8 cellular contexts compared by ENCODE assay signal in the genomic region with DNA sequence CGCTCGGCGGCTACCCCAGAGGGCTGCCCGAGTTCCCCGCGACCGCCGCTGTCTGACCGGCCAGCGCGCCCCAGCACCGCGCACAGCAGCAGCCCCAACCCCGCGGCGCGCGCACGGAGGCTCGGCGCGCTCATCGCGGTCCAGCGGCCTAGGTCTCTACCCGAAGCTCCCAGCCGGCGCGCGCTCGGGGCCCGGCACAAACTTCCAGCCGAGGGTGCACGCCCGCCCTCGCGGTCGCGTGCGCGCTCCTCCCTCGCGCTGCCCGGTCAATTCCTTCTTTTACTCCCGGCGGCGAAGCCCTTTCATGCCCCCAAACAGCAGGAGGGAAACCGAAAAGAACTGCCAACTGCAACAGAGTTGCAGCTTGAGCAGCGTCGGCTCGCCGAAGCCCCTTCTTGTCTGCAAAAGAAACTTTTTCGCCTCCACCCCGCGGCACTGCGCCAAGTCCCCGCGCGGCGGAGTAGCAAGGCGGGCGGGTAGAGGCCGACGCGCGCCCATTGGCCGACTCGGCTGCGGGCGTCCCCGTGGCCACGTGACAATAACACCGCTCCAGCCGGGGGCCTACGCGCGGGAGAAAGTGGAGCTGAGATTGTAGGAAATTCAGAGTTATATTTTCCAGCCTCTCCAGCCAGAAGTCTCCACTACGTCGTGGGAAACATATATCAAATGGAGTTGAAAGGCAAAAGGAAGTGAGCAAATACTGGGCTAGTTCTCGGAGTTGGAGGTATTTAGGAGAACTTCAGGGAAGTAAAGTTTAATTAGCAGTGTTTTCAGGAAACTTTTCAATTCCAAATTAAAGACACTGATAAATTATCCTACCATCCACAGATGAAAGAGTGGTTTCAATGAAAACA. TPM values are rescaled to one million over a fixed set of nuclear protein-coding genes. Genes with fewer than 3 reads are reported as not detected.
DNase-seq lines count a peak whose midpoint lies in the region; ATAC-seq and TF ChIP-seq lines count a peak whose summit lies in the region.

A gene with protein sequence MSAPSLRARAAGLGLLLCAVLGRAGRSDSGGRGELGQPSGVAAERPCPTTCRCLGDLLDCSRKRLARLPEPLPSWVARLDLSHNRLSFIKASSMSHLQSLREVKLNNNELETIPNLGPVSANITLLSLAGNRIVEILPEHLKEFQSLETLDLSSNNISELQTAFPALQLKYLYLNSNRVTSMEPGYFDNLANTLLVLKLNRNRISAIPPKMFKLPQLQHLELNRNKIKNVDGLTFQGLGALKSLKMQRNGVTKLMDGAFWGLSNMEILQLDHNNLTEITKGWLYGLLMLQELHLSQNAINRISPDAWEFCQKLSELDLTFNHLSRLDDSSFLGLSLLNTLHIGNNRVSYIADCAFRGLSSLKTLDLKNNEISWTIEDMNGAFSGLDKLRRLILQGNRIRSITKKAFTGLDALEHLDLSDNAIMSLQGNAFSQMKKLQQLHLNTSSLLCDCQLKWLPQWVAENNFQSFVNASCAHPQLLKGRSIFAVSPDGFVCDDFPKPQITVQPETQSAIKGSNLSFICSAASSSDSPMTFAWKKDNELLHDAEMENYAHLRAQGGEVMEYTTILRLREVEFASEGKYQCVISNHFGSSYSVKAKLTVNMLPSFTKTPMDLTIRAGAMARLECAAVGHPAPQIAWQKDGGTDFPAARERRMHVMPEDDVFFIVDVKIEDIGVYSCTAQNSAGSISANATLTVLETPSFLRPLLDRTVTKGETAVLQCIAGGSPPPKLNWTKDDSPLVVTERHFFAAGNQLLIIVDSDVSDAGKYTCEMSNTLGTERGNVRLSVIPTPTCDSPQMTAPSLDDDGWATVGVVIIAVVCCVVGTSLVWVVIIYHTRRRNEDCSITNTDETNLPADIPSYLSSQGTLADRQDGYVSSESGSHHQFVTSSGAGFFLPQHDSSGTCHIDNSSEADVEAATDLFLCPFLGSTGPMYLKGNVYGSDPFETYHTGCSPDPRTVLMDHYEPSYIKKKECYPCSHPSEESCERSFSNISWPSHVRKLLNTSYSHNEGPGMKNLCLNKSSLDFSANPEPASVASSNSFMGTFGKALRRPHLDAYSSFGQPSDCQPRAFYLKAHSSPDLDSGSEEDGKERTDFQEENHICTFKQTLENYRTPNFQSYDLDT (minus strand): TSS at position 403 of the 854 bp plus-strand sequence. CDS start 269 bp downstream, at position 134.

- H3K27me3 ChIP-seq in BE2C (peaks cover 17% of the 10 kb centered on the region), cardiac muscle cell (no peaks in the 10 kb centered on the region), osteoblast (ENCODE audit: insufficient read depth, low read length) (no peaks in the 10 kb centered on the region)

- no peaks in the 10 kb centered on the region for H4K20me1 ChIP-seq in osteoblast (ENCODE audit: insufficient read depth, low read length)

- peaks cover 0 to 2% of the 10 kb centered on the region in 2 donors for H3K9me3 Mint-ChIP-seq in effector memory CD8-positive, alpha-beta T cell

- H3K4me3 Mint-ChIP-seq in effector memory CD8-positive, alpha-beta T cell, result peak within 1 kb of the TSS in 1 of 2 donors; percentile 14

- DNase-seq in BE2C (peak; percentile 76), NCI-H446 (lab: John Stamatoyannopoulos, UW) (peak; percentile 60 to 91), amniotic epithelial cell (ENCODE audit: low read depth) (peak; percentile 88), cardiac muscle cell (ENCODE audit: low read depth in 1 of 2, low spot score in 1 of 2) (peak; percentile 94 to 96), osteoblast (ENCODE audit: insufficient read length, low spot score, missing footprints) (peak; percentile 95)
- DNase-seq in effector memory CD8-positive, alpha-beta T cell, result no peak

- no peaks in the 10 kb centered on the region for H3K9me3 ChIP-seq in BE2C
- no peaks in the 10 kb centered on the region for H3K9me3 ChIP-seq in cardiac muscle cell (ENCODE audit: low read depth)
- H3K9me3 ChIP-seq in osteoblast (ENCODE audit: low read depth, low read length), result no peaks in the 10 kb centered on the region

- peak within 1 kb of the TSS; percentile 95 for H2AFZ ChIP-seq in osteoblast (ENCODE audit: low read length)

- H3K36me3 Mint-ChIP-seq in effector memory CD8-positive, alpha-beta T cell (ENCODE audit: insufficient read depth), result no peaks in the 10 kb centered on the region

- no peak for TF ChIP-seq CTCF in BE2C (IDR thresholded peaks at IDR 0.05; ENCODE audit: low read depth, low read length)
- TF ChIP-seq CTCF in cardiac muscle cell (IDR thresholded peaks at IDR 0.05; ENCODE audit: low read depth, low read length), result no peak
- no peak for TF ChIP-seq CTCF in osteoblast (IDR thresholded peaks at IDR 0.05; ENCODE audit: extremely low read depth, low read depth, low read length)

- peak within 1 kb of the TSS; percentile 85 for H3K4me2 ChIP-seq in osteoblast (ENCODE audit: insufficient read depth, low read length)

- H3K27ac ChIP-seq in cardiac muscle cell (peak within 1 kb of the TSS; percentile 86), osteoblast (ENCODE audit: low read depth, low read length) (peak within 1 kb of the TSS; percentile 84)

- no peaks in the 10 kb centered on the region for H3K27me3 Mint-ChIP-seq in effector memory CD8-positive, alpha-beta T cell

- H3K4me3 ChIP-seq in BE2C (ENCODE audit: low read depth, low read length) (peak within 1 kb of the TSS; percentile 61), cardiac muscle cell (peak within 1 kb of the TSS; percentile 61), osteoblast (ENCODE audit: insufficient read depth, low read length) (peak within 1 kb of the TSS; percentile 90)

- H3K4me1 ChIP-seq in BE2C (no peaks in the 10 kb centered on the region), cardiac muscle cell (ENCODE audit: low read depth) (peaks cover 43% of the 10 kb centered on the region), osteoblast (ENCODE audit: insufficient read depth, low read length) (peaks cover 39% of the 10 kb centered on the region)

- ATAC-seq in GM18907 (IDR thresholded peaks at IDR 0.05; ENCODE audit: unreplicated experiment) (peak; percentile 95), HG03095 (IDR thresholded peaks at IDR 0.05; ENCODE audit: unreplicated experiment) (peak; percentile 87)
- ATAC-seq in effector memory CD8-positive, alpha-beta T cell (replicated peaks), result no peak

- no peaks in the 10 kb centered on the region for H3K4me1 Mint-ChIP-seq in effector memory CD8-positive, alpha-beta T cell (ENCODE audit: low read depth in 2 of 2)

- peaks cover 46% of the 10 kb centered on the region for H3K79me2 ChIP-seq in osteoblast (ENCODE audit: insufficient read depth, low read length)

- no peaks in the 10 kb centered on the region for H3K36me3 ChIP-seq in BE2C
- H3K36me3 ChIP-seq in cardiac muscle cell, result no peaks in the 10 kb centered on the region
- no peaks in the 10 kb centered on the region for H3K36me3 ChIP-seq in osteoblast (ENCODE audit: insufficient read depth, low read length)

- no peak within 1 kb of the TSS for H3K27ac Mint-ChIP-seq in effector memory CD8-positive, alpha-beta T cell

RNA-seq across cellular contexts. Expression of the gene that starts here (rescaled TPM):
- not detected for polyA plus RNA-seq in BE2C (2012; ENCODE audit: insufficient read depth, insufficient read length, low read depth)
- total RNA-seq in cardiac muscle cell, result 10.7 and 24.2 TPM in 2 replicates
- 8.5 and 14.7 TPM in 2 replicates for polyA plus RNA-seq in cardiac muscle cell
- 85.0 and 96.1 TPM in 2 replicates for total RNA-seq in osteoblast

Comparison
In these comparisons a context has a peak if more than half of its experiments do, and no peak if none do; other contexts are left out.
1. DNase-seq: peak in BE2C (single experiment), NCI-H446 (2 of 2), amniotic epithelial cell (single experiment), cardiac muscle cell (2 of 2) and osteoblast (single experiment); none in effector memory CD8-positive, alpha-beta T cell (0 of 3).
2. Peak in every context shown above with its lines, with median percentiles within 50 percentile points of each other: H3K4me3 ChIP-seq.